In genomic region chr15:72141171-72142084, GRCh38 we compare ENCODE assay signal across 10 cellular contexts. TPM values are rescaled to one million over a fixed set of nuclear protein-coding genes. Genes with fewer than 3 reads are reported as not detected.
A peak's percentile ranks its signal among the peaks of the same experiment; 100 is the strongest.
DNase-seq lines count a peak whose midpoint lies in the region; ATAC-seq and FAIRE-seq lines count a peak whose summit lies in the region.
"Had no signal": no experiment of that assay in that cellular context is flagged by ENCODE, and none has a peak within 500 bp of the region (broad histone marks: within the 10 kb centered on the region; RNA-seq: fewer than 3 reads in every experiment).

No MANE protein-coding gene starts in this region.

- no peak overlapping the region for H3K4me3 ChIP-seq in small intestine (ENCODE audit: low read depth in 1 of 2, low read length in 2 of 2)
- H3K4me3 ChIP-seq: stomach had no signal

- no peak for FAIRE-seq in small intestine (lab: Jason Lieb, UNC)
- FAIRE-seq: keratinocyte had no signal

- no peaks in the 10 kb centered on the region for H3K9me3 ChIP-seq in small intestine (ENCODE audit: control insufficient read depth, low read depth)
- H3K9me3 ChIP-seq: stomach had no signal

- 17 to 35% (median 24%) methylated on average over 4 of the region's 4 CpGs for WGBS in small intestine, 3 donors

- H3K27ac ChIP-seq in small intestine (ENCODE audit: low read depth in 1 of 2, low read length in 1 of 2) = no peak overlapping the region

- H3K4me1 ChIP-seq in small intestine (ENCODE audit: control insufficient read depth in 2 of 2, insufficient read depth in 1 of 2, low read depth in 1 of 2, low read length in 1 of 2) = peaks cover 0 to 2% of the 10 kb centered on the region in 2 donors

- ATAC-seq in HG02981 (IDR thresholded peaks at IDR 0.05; ENCODE audit: unreplicated experiment) = peak; percentile 100

- H3K36me3 ChIP-seq in small intestine (ENCODE audit: control insufficient read depth in 2 of 2, insufficient read depth in 2 of 2, low read length in 2 of 2) = no peaks in the 10 kb centered on the region

- DNase-seq in NCI-H146 treated with DMSO at 0.1 percent for 48 hours (lab: John Stamatoyannopoulos, UW; ENCODE audit: unreplicated experiment) (peak; percentile 3), NCI-H146 (lab: John Stamatoyannopoulos, UW) (no peak), SKM-1 (lab: John Stamatoyannopoulos, UW; ENCODE audit: unreplicated experiment) (peak; percentile 46), small intestine (peak; percentile 37), DMS53 treated with DMSO at 0.1 percent for 48 hours (lab: John Stamatoyannopoulos, UW; ENCODE audit: unreplicated experiment) (no peak)
- DNase-seq in effector CD4-positive, alpha-beta T cell = no peak
- no peak for DNase-seq in stimulated activated CD4-positive, alpha-beta T cell treated with anti-CD3 and anti-CD28 coated beads, Interleukin-12 subunit alpha, Interleukin-12 subunit beta, amount 100 ng/mL, for 4 hours
- DNase-seq: stomach had no signal

- no peaks in the 10 kb centered on the region for H3K27me3 ChIP-seq in small intestine (ENCODE audit: control insufficient read depth in 2 of 2, insufficient read depth in 2 of 2, low read length in 2 of 2)
- H3K27me3 ChIP-seq: stomach had no signal

RNA-seq across cellular contexts. Expression of gene SENP8, which starts 23.2 kb away (rescaled TPM):
- polyA plus RNA-seq in small intestine = 1 to 10 TPM in 1 of 3 donors, under 1 TPM in 2; 0.81 to 1.9 (median 0.89) TPM

RNA-seq across cellular contexts. Expression of gene MYO9A, which starts 23.5 kb away (rescaled TPM):
- polyA plus RNA-seq in small intestine = 1 to 10 TPM; 1.6 to 3.6 (median 1.6) TPM

RNA-seq across cellular contexts. Expression of gene GRAMD2A, which starts 56.2 kb away (rescaled TPM):
- 1 to 10 TPM in 2 of 3 donors, under 1 TPM in 1; 0.67 to 7.0 (median 1.4) TPM for polyA plus RNA-seq in small intestine

Comparison
In these comparisons a context has a peak if more than half of its experiments do, and no peak if none do; other contexts are left out.
1. DNase-seq: peak in NCI-H146 treated with DMSO at 0.1 percent for 48 hours (single experiment), SKM-1 (single experiment) and small intestine (single experiment); none in NCI-H146 (single experiment), DMS53 treated with DMSO at 0.1 percent for 48 hours (single experiment), effector CD4-positive, alpha-beta T cell (single experiment) and stimulated activated CD4-positive, alpha-beta T cell treated with anti-CD3 and anti-CD28 coated beads, Interleukin-12 subunit alpha, Interleukin-12 subunit beta, amount 100 ng/mL, for 4 hours (single experiment).